In the genomic region with DNA sequence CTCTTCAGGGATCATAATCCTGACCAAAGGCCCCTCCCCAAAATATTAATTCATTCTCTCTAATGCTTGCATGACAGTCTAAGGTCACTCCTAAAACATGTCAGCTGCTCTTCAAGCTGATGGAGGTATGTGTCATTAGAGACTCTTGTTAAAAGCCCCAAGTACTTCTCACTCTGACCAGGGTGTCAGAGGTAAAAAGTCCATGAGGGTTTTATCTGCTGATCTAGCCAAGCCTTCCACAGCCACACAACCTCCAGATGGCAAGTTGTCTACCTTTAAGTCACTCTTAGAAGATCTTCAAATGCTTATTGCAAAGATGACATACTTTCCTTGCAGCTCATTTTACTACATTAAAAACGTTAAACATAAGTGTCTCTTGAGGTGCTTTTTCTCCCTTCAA, we compare ENCODE assay signal across 23 cellular contexts.
"Had no signal": no experiment of that assay in that cellular context is flagged by ENCODE, and none has a peak within 500 bp of the region (broad histone marks: within the 10 kb centered on the region; RNA-seq: fewer than 3 reads in every experiment).

No MANE protein-coding gene starts in this region.

- H3K4me1 ChIP-seq: left ventricle myocardium inferior, right atrium auricular region, right lobe of liver, tibial nerve had no signal

- DNase-seq: hypothalamus; immature natural killer cell; islet precursor cell; left ventricle myocardium inferior; mesendoderm; naive B cell; natural killer cell; nephron progenitor cell; ovary; right lobe of liver; stimulated activated CD4-positive, alpha-beta T cell treated with anti-CD3 and anti-CD28 coated beads, Interleukin-1b, Interleukin-23, amount 100 ng/mL, for 48 hours; stimulated activated CD4-positive, alpha-beta T cell treated with anti-CD3 and anti-CD28 coated beads, Interleukin-2, amount 100 ng/mL, for 48 hours; stimulated activated CD4-positive, alpha-beta T cell treated with anti-CD3 and anti-CD28 coated beads, Interleukin-4, amount 100 ng/mL, for 4 hours; stimulated activated CD8-positive, alpha-beta memory T cell treated with anti-CD3 and anti-CD28 coated beads, Interleukin-4, amount 100 ng/mL, for 48 hours; stimulated activated naive CD4-positive, alpha-beta T cell treated with Interleukin-2 at 50 U/mL for 16 hours; stimulated activated naive CD8-positive, alpha-beta T cell treated with anti-CD3 and anti-CD28 coated beads, Interleukin-15, amount 100 ng/mL, for 72 hours; substantia nigra; upper lobe of left lung had no signal

- H3K4me3 ChIP-seq: left ventricle myocardium inferior, lung, ovary, right atrium auricular region, right lobe of liver, smooth muscle cell, tibial nerve, upper lobe of left lung, vagina had no signal

- H3K4me2 ChIP-seq: smooth muscle cell had no signal

- H3K27ac ChIP-seq: left ventricle myocardium inferior, ovary, right atrium auricular region, right lobe of liver, tibial nerve, upper lobe of left lung, vagina had no signal

- H3K9me3 ChIP-seq: left ventricle myocardium inferior, ovary, right atrium auricular region, right lobe of liver, tibial nerve, upper lobe of left lung, vagina had no signal

- H3K27me3 ChIP-seq: ovary, right atrium auricular region, right lobe of liver, tibial nerve, upper lobe of left lung, vagina had no signal

- H3K36me3 ChIP-seq: left ventricle myocardium inferior, ovary, right atrium auricular region, right lobe of liver, tibial nerve, upper lobe of left lung, vagina had no signal
